24 cellular contexts compared by ENCODE assay signal in the genomic region with DNA sequence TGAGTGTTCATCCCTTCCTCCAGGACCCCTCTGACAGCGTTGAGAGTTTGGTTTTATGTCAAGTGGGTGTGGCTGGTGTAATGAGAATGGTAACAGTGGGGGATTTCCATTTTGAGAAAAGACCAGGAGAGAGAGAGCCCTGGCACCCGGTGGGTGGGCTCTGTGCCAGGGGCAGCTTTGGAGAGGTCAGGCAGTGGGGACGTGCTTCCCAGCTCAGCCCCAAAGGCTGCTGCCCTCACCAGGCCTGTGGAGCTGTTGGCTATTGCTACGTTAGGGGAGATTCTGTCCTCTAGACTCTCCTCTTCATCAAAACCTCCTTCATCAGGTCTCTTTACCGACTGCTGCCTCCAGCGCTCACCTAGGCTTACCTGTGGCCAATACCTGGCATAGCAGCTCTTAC.
"Had no signal": no experiment of that assay in that cellular context is flagged by ENCODE, and none has a peak within 500 bp of the region (broad histone marks: within the 10 kb centered on the region; RNA-seq: fewer than 3 reads in every experiment).

No MANE protein-coding gene starts in this region.

- H3K9me3 Mint-ChIP-seq: activated CD4-positive, alpha-beta T cell treated with anti-CD3 and anti-CD28 coated beads, Interleukin-2, amount 10 ng/mL, durations not matched to agents 7 days and 5 days; activated CD8-positive, alpha-beta T cell treated with anti-CD3 and anti-CD28 coated beads for 36 hours; activated naive CD8-positive, alpha-beta T cell treated with anti-CD3 and anti-CD28 coated beads, Interleukin-2, amount 50 U/mL, for 24 hours; activated T-helper 1 cell treated with anti-CD3 and anti-CD28 coated beads, Interleukin-12 subunit alpha, Interleukin-12 subunit beta, Interleukin-2, Interleukin-4 antibody, amounts not matched to agents 30 ng/mL and 10 ng/mL and 1 ng/mL, durations not matched to agents 14 hours and 24 hours and 36 hours; dendritic cell treated with granulocyte-macrophage colony-stimulating factor and Interleukin-4, amounts not matched to agents 40 ng/mL and 50 ng/mL, for 4 days; neural crest cell; stimulated activated memory B cell treated with anti-CD40 and anti-IgM and Interleukin-4, amounts not matched to agents 10 μg/mL and 1 μg/mL and 100 μg/mL, for 72 hours had no signal

- H3K36me3 ChIP-seq: cardiac muscle cell, left lung, sigmoid colon, stomach, suprapubic skin, transverse colon, vagina, WERI-Rb-1 had no signal

- H3K27me3 Mint-ChIP-seq: activated CD4-positive, alpha-beta T cell treated with anti-CD3 and anti-CD28 coated beads, Interleukin-2, amount 10 ng/mL, durations not matched to agents 7 days and 5 days had no signal

- H3K27me3 ChIP-seq: vagina had no signal

- ATAC-seq: activated CD8-positive, alpha-beta T cell treated with anti-CD3 and anti-CD28 coated beads for 36 hours; foreskin keratinocyte; left lung; naive thymus-derived CD4-positive, alpha-beta T cell; stimulated activated memory B cell treated with anti-CD40 and anti-IgM and Interleukin-4, amounts not matched to agents 10 μg/mL and 1 μg/mL and 100 μg/mL, for 72 hours had no signal

- H3K4me3 Mint-ChIP-seq: activated CD4-positive, alpha-beta T cell treated with anti-CD3 and anti-CD28 coated beads, Interleukin-2, amount 10 ng/mL, durations not matched to agents 7 days and 5 days; activated CD8-positive, alpha-beta T cell treated with anti-CD3 and anti-CD28 coated beads for 36 hours; activated naive CD8-positive, alpha-beta T cell treated with anti-CD3 and anti-CD28 coated beads, Interleukin-2, amount 50 U/mL, for 24 hours; activated T-helper 1 cell treated with anti-CD3 and anti-CD28 coated beads, Interleukin-12 subunit alpha, Interleukin-12 subunit beta, Interleukin-2, Interleukin-4 antibody, amounts not matched to agents 30 ng/mL and 10 ng/mL and 1 ng/mL, durations not matched to agents 14 hours and 24 hours and 36 hours; dendritic cell treated with granulocyte-macrophage colony-stimulating factor and Interleukin-4, amounts not matched to agents 40 ng/mL and 50 ng/mL, for 4 days; naive thymus-derived CD4-positive, alpha-beta T cell; neural crest cell; stimulated activated memory B cell treated with anti-CD40 and anti-IgM and Interleukin-4, amounts not matched to agents 10 μg/mL and 1 μg/mL and 100 μg/mL, for 72 hours had no signal

- H3K4me1 ChIP-seq: foreskin keratinocyte, left lung, sigmoid colon, stomach, suprapubic skin, transverse colon, vagina had no signal

- H3K36me3 Mint-ChIP-seq: naive thymus-derived CD4-positive, alpha-beta T cell; stimulated activated memory B cell treated with anti-CD40 and anti-IgM and Interleukin-4, amounts not matched to agents 10 μg/mL and 1 μg/mL and 100 μg/mL, for 72 hours had no signal

- H3K4me2 ChIP-seq: smooth muscle cell had no signal

- H3K4me1 Mint-ChIP-seq: activated CD4-positive, alpha-beta T cell treated with anti-CD3 and anti-CD28 coated beads, Interleukin-2, amount 10 ng/mL, durations not matched to agents 7 days and 5 days; activated naive CD8-positive, alpha-beta T cell treated with anti-CD3 and anti-CD28 coated beads, Interleukin-2, amount 50 U/mL, for 24 hours; neural crest cell; stimulated activated memory B cell treated with anti-CD40 and anti-IgM and Interleukin-4, amounts not matched to agents 10 μg/mL and 1 μg/mL and 100 μg/mL, for 72 hours had no signal

- H3K27ac Mint-ChIP-seq: activated CD4-positive, alpha-beta T cell treated with anti-CD3 and anti-CD28 coated beads, Interleukin-2, amount 10 ng/mL, durations not matched to agents 7 days and 5 days; activated CD8-positive, alpha-beta T cell treated with anti-CD3 and anti-CD28 coated beads for 36 hours; activated naive CD8-positive, alpha-beta T cell treated with anti-CD3 and anti-CD28 coated beads, Interleukin-2, amount 50 U/mL, for 24 hours; activated T-helper 1 cell treated with anti-CD3 and anti-CD28 coated beads, Interleukin-12 subunit alpha, Interleukin-12 subunit beta, Interleukin-2, Interleukin-4 antibody, amounts not matched to agents 30 ng/mL and 10 ng/mL and 1 ng/mL, durations not matched to agents 14 hours and 24 hours and 36 hours; dendritic cell treated with granulocyte-macrophage colony-stimulating factor and Interleukin-4, amounts not matched to agents 40 ng/mL and 50 ng/mL, for 4 days; naive thymus-derived CD4-positive, alpha-beta T cell; stimulated activated memory B cell treated with anti-CD40 and anti-IgM and Interleukin-4, amounts not matched to agents 10 μg/mL and 1 μg/mL and 100 μg/mL, for 72 hours had no signal

- H3K9me3 ChIP-seq: left lung, sigmoid colon, stomach, suprapubic skin, transverse colon, vagina had no signal

- H3K27ac ChIP-seq: cardiac muscle cell, foreskin keratinocyte, left lung, sigmoid colon, stomach, suprapubic skin, transverse colon, vagina, WERI-Rb-1 had no signal

- DNase-seq: activated CD4-positive, alpha-beta T cell treated with anti-CD3 and anti-CD28 coated beads, Interleukin-2, amount 10 ng/mL, durations not matched to agents 7 days and 5 days; activated CD4-positive, CD25-positive, alpha-beta regulatory T cell treated with anti-CD3 and anti-CD28 coated beads, Interleukin-2, amount 50 U/mL, for 72 hours; activated CD8-positive, alpha-beta T cell treated with anti-CD3 and anti-CD28 coated beads for 36 hours; activated gamma-delta T cell; activated naive CD4-positive, alpha-beta T cell treated with anti-CD3 and anti-CD28 coated beads, Interleukin-2, amount 50 U/mL, for 16 hours; activated naive CD8-positive, alpha-beta T cell treated with anti-CD3 and anti-CD28 coated beads, Interleukin-2, amount 50 U/mL, for 24 hours; effector CD8-positive, alpha-beta T cell; foreskin keratinocyte; left lung; naive thymus-derived CD4-positive, alpha-beta T cell; sigmoid colon; stimulated activated CD4-positive, alpha-beta T cell treated with anti-CD3 and anti-CD28 coated beads, Interleukin-15, amount 100 ng/mL, for 24 hours; stomach; transverse colon; WERI-Rb-1 had no signal

- H3K4me3 ChIP-seq: cardiac muscle cell, left lung, lung, sigmoid colon, smooth muscle cell, stomach, suprapubic skin, transverse colon, vagina had no signal
